In genomic region chr9:124770359-124771020, GRCh38 we compare ENCODE assay signal across 8 cellular contexts. TPM values are rescaled to one million over a fixed set of nuclear protein-coding genes. Genes with fewer than 3 reads are reported as not detected.
DNase-seq lines count a peak whose midpoint lies in the region; ATAC-seq and TF ChIP-seq lines count a peak whose summit lies in the region.

No MANE protein-coding gene starts in this region.

- POLR2A ChIA-PET in Panc1 (lab: Charles Lee) = interaction anchor here (0.5 kb wide), 1 partner anchor 83 kb away, joined by 3 read pairs; the partner anchor contains the start of gene WDR38

- TF ChIP-seq POLR2A in vagina (IDR thresholded peaks at IDR 0.05) = no peak

- H3K9me3 ChIP-seq in Panc1 (ENCODE audit: control insufficient read depth, insufficient read depth, low read depth, low read length) (no peaks in the 10 kb centered on the region), mononuclear cell (ENCODE audit: low read depth, low read length) (no peaks in the 10 kb centered on the region), vagina (no peaks in the 10 kb centered on the region)

- in situ Hi-C loops in Panc1 (cut with HindIII; ENCODE audit: low pct_unique_long_range_greater_than_20kb, low sequenced_read_pairs) = no loop called here

- H3K4me3 ChIP-seq in Panc1 (ENCODE audit: low read depth in 2 of 2, low read length in 2 of 2) = peak overlapping the region; percentile 70 to 74
- H3K4me3 ChIP-seq in dorsolateral prefrontal cortex = peak overlapping the region; percentile 64 to 99 (median 91)
- peak overlapping the region; percentile 63 for H3K4me3 ChIP-seq in mononuclear cell (ENCODE audit: low read length)
- H3K4me3 ChIP-seq in vagina = peak overlapping the region; percentile 57 to 79

- peak overlapping the region; percentile 90 for H3K27ac ChIP-seq in Panc1 (ENCODE audit: low read length)
- peak overlapping the region in 18 of 59 donors; percentile 12 to 88 (median 67) for H3K27ac ChIP-seq in dorsolateral prefrontal cortex
- peak overlapping the region; percentile 73 for H3K27ac ChIP-seq in vagina

- CTCF ChIA-PET in Panc1 (lab: Charles Lee) = interaction anchor here (0.6 to 7.6 kb wide), 3 partner anchors 33 to 83 kb away, joined by 10 to 134 read pairs (median 13); partner anchors contain the start of gene WDR38

- H3K4me1 ChIP-seq in Panc1 (ENCODE audit: control insufficient read depth, insufficient read depth, low read length) = peaks cover 29% of the 10 kb centered on the region
- H3K4me1 ChIP-seq in mononuclear cell (ENCODE audit: insufficient read depth, low read length) = peaks cover 48% of the 10 kb centered on the region
- H3K4me1 ChIP-seq in vagina = peaks cover 26% of the 10 kb centered on the region

- peak; percentile 24 for DNase-seq in stimulated activated CD4-positive, alpha-beta T cell treated with anti-CD3 and anti-CD28 coated beads, Interleukin-12 subunit alpha, Interleukin-12 subunit beta, amount 100 ng/mL, for 4 hours
- no peak for DNase-seq in stimulated activated CD4-positive, alpha-beta T cell treated with anti-CD3 and anti-CD28 coated beads, Interleukin-4, amount 100 ng/mL, for 24 hours
- no peak for DNase-seq in Panc1 (ENCODE audit: low read depth, low spot score)
- DNase-seq in dorsolateral prefrontal cortex = no peak
- no peak for DNase-seq in vagina (ENCODE audit: extremely low spot score in 2 of 2)
- no peak for DNase-seq in superior temporal gyrus (ENCODE audit: extremely low spot score)

- BruUV-seq in Panc1 (replicated peaks; lab: Mats Ljungman, UMichigan) = no TSS peak

- H3K27me3 ChIP-seq in Panc1 (ENCODE audit: control insufficient read depth, insufficient read depth, low read length) (no peaks in the 10 kb centered on the region), dorsolateral prefrontal cortex (peaks cover 0 to 6% (median 0%) of the 10 kb centered on the region in 45 donors), mononuclear cell (ENCODE audit: insufficient read depth, low read length) (peaks cover 43% of the 10 kb centered on the region), vagina (no peaks in the 10 kb centered on the region)

- H3K36me3 ChIP-seq in Panc1 (ENCODE audit: control insufficient read depth, insufficient read depth, low read length) (no peaks in the 10 kb centered on the region; the same call in 1 of the 2 replicates), vagina (no peaks in the 10 kb centered on the region)

- peak; percentile 20 for ATAC-seq in Panc1
- ATAC-seq in HG02623 (IDR thresholded peaks at IDR 0.05; ENCODE audit: unreplicated experiment) = no peak

- TF ChIP-seq CTCF in Panc1 (IDR thresholded peaks at IDR 0.05) (no peak), dorsolateral prefrontal cortex (IDR thresholded peaks at IDR 0.05 in 54 of 56, conservative IDR thresholded peaks at IDR 0.05 in 2 of 56; ENCODE audit: low read depth in 1 of 56, partially characterized antibody in 56 of 56) (no peak), vagina (IDR thresholded peaks at IDR 0.05) (no peak)

- intact Hi-C loops in Panc1 (cut with micrococcal nuclease; ENCODE audit: unreplicated experiment) (loop anchor here (1.0 kb wide), 1 partner anchor 83 kb away; the partner anchor contains the start of gene WDR38), dorsolateral prefrontal cortex (cut with DNase I) (loop anchor here (5.0 to 10.0 kb wide), 3 partner anchors 172 to 414 kb away; partner anchors contain the start of genes GOLGA1 (in 1 of the 2), PPP6C (in 1 of the 2) and SCAI (in 1 of the 2)), vagina (cut with DNase I) (loop anchor here (5.0 to 10.0 kb wide), 2 partner anchors 67 to 374 kb away; partner anchors contain the start of gene SCAI)

RNA-seq across cellular contexts. Expression of gene NR6A1, which starts 0.6 kb away (rescaled TPM):
- 7.6 TPM for total RNA-seq in Panc1 (2021; ENCODE audit: unreplicated experiment)
- 2.5 TPM for polyA plus RNA-seq in Panc1 (2012; ENCODE audit: insufficient read length)
- total RNA-seq in dorsolateral prefrontal cortex = 1 to 10 TPM; 2.5 to 7.4 (median 4.5) TPM
- 0.42 TPM for total RNA-seq in mononuclear cell
- total RNA-seq in vagina = 1.2 TPM

RNA-seq across cellular contexts. Expression of gene OLFML2A, which starts 6.4 kb away (rescaled TPM):
- total RNA-seq in Panc1 (2021; ENCODE audit: unreplicated experiment) (44.5 TPM), dorsolateral prefrontal cortex (10 to 100 TPM in 14 of 120 experiments, 1 to 10 TPM in 104, under 1 TPM in 2; 0.36 to 21.2 (median 4.4) TPM), mononuclear cell (0.31 TPM), vagina (39.3 TPM)
- 34.5 TPM for polyA plus RNA-seq in Panc1 (2012; ENCODE audit: insufficient read length)
